ENCODE assay signal across 19 cellular contexts in genomic region chr3:56858331-56858730, GRCh38. TPM values are rescaled to one million over a fixed set of nuclear protein-coding genes. Genes with fewer than 3 reads are reported as not detected.
DNase-seq lines count a peak whose midpoint lies in the region; ATAC-seq lines count a peak whose summit lies in the region.
"Had no signal": no experiment of that assay in that cellular context is flagged by ENCODE, and none has a peak within 500 bp of the region (broad histone marks: within the 10 kb centered on the region; RNA-seq: fewer than 3 reads in every experiment).

No MANE protein-coding gene starts in this region.

- no peak for ATAC-seq in stimulated activated naive CD8-positive, alpha-beta T cell treated with anti-CD3 and anti-CD28 coated beads, Interleukin-15, Interleukin-2, amounts not matched to agents 100 U/mL and 50 U/mL, for 24 hours
- no peak for ATAC-seq in GM19328 (IDR thresholded peaks at IDR 0.05; ENCODE audit: unreplicated experiment)
- ATAC-seq: sciatic nerve had no signal

- H3K27ac Mint-ChIP-seq in stimulated activated naive CD8-positive, alpha-beta T cell treated with anti-CD3 and anti-CD28 coated beads, Interleukin-15, Interleukin-2, amounts not matched to agents 100 ng/mL and 50 ng/mL, for 24 hours = peak overlapping the region; percentile 66
- H3K27ac Mint-ChIP-seq: activated B cell treated with CpG ODN at 0.5 μM for 24 hours had no signal

- peak overlapping the region; percentile 29 for H3K27ac ChIP-seq in effector memory CD4-positive, alpha-beta T cell (ENCODE audit: insufficient read depth, low read length, poor library complexity, severe bottlenecking)
- H3K27ac ChIP-seq in thymus (ENCODE audit: low read depth) = peak overlapping the region; percentile 86
- H3K27ac ChIP-seq: suprapubic skin had no signal

- no peak overlapping the region for H3K4me3 Mint-ChIP-seq in stimulated activated naive CD8-positive, alpha-beta T cell treated with anti-CD3 and anti-CD28 coated beads, Interleukin-15, Interleukin-2, amounts not matched to agents 100 ng/mL and 50 ng/mL, for 24 hours
- H3K4me3 Mint-ChIP-seq: activated B cell treated with CpG ODN at 0.5 μM for 24 hours had no signal

- H3K4me1 Mint-ChIP-seq in stimulated activated naive CD8-positive, alpha-beta T cell treated with anti-CD3 and anti-CD28 coated beads, Interleukin-15, Interleukin-2, amounts not matched to agents 100 ng/mL and 50 ng/mL, for 24 hours (ENCODE audit: low read depth) = peaks cover 87% of the 10 kb centered on the region

- H3K27me3 ChIP-seq in effector memory CD4-positive, alpha-beta T cell (replicated peaks; ENCODE audit: control insufficient read depth, insufficient read depth, low read length, poor library complexity, severe bottlenecking) = no peaks in the 10 kb centered on the region
- no peaks in the 10 kb centered on the region for H3K27me3 ChIP-seq in thymus (ENCODE audit: control insufficient read depth, insufficient read depth)
- H3K27me3 ChIP-seq: suprapubic skin had no signal

- no peaks in the 10 kb centered on the region for H3K27me3 Mint-ChIP-seq in stimulated activated naive CD8-positive, alpha-beta T cell treated with anti-CD3 and anti-CD28 coated beads, Interleukin-15, Interleukin-2, amounts not matched to agents 100 ng/mL and 50 ng/mL, for 24 hours
- H3K27me3 Mint-ChIP-seq: activated B cell treated with CpG ODN at 0.5 μM for 24 hours had no signal

- H3K9me3 ChIP-seq in effector memory CD4-positive, alpha-beta T cell (ENCODE audit: control insufficient read depth, low read length) = no peaks in the 10 kb centered on the region
- no peaks in the 10 kb centered on the region for H3K9me3 ChIP-seq in thymus (ENCODE audit: control insufficient read depth)
- H3K9me3 ChIP-seq: suprapubic skin had no signal

- peaks cover 2% of the 10 kb centered on the region for H3K36me3 ChIP-seq in effector memory CD4-positive, alpha-beta T cell (ENCODE audit: control insufficient read depth, insufficient read depth, low read length)
- H3K36me3 ChIP-seq in thymus (ENCODE audit: control insufficient read depth, insufficient read depth) = no peaks in the 10 kb centered on the region
- H3K36me3 ChIP-seq: suprapubic skin had no signal

- in situ Hi-C loops in SK-MEL-5 (cut with HindIII; ENCODE audit: low pct_unique_long_range_greater_than_20kb, low sequenced_read_pairs) = no loop called here

- DNase-seq in stimulated activated naive CD8-positive, alpha-beta T cell treated with anti-CD3 and anti-CD28 coated beads, Interleukin-15, Interleukin-2, amounts not matched to agents 100 U/mL and 50 U/mL, for 24 hours = no peak
- DNase-seq in SK-MEL-5 (ENCODE audit: low read depth, low spot score) = peak; percentile 77
- no peak for DNase-seq in effector memory CD4-positive, alpha-beta T cell
- no peak for DNase-seq in stimulated activated CD4-positive, alpha-beta T cell treated with anti-CD3 and anti-CD28 coated beads, Interleukin-12 subunit alpha, Interleukin-12 subunit beta, amount 100 ng/mL, for 4 hours
- no peak for DNase-seq in C1 segment of cervical spinal cord (lab: John Stamatoyannopoulos, UW)
- DNase-seq: activated B cell treated with CpG ODN at 0.5 μM for 24 hours; activated CD8-positive, alpha-beta memory T cell treated with anti-CD3 and anti-CD28 coated beads, Interleukin-2, amount 50 U/mL, for 4 hours; DMS153; effector CD8-positive, alpha-beta T cell; hypothalamus; kidney glomerular epithelial cell; NCI-H1092; NCI-H774; occipital lobe had no signal

- H3K36me3 Mint-ChIP-seq in stimulated activated naive CD8-positive, alpha-beta T cell treated with anti-CD3 and anti-CD28 coated beads, Interleukin-15, Interleukin-2, amounts not matched to agents 100 ng/mL and 50 ng/mL, for 24 hours (ENCODE audit: low read depth) = peaks cover 4% of the 10 kb centered on the region

- H3K4me1 ChIP-seq in effector memory CD4-positive, alpha-beta T cell (ENCODE audit: control insufficient read depth, insufficient read depth, low read length, poor library complexity, severe bottlenecking) = peaks cover 34% of the 10 kb centered on the region
- peaks cover 23% of the 10 kb centered on the region for H3K4me1 ChIP-seq in thymus (ENCODE audit: control insufficient read depth, insufficient read depth, low read length)

- WGBS in thymus = 10% methylated on average over 1 of the region's 1 CpG

- H3K9me3 Mint-ChIP-seq in stimulated activated naive CD8-positive, alpha-beta T cell treated with anti-CD3 and anti-CD28 coated beads, Interleukin-15, Interleukin-2, amounts not matched to agents 100 ng/mL and 50 ng/mL, for 24 hours = no peaks in the 10 kb centered on the region
- H3K9me3 Mint-ChIP-seq: activated B cell treated with CpG ODN at 0.5 μM for 24 hours had no signal

- no peak overlapping the region for H3K4me3 ChIP-seq in effector memory CD4-positive, alpha-beta T cell (ENCODE audit: insufficient read depth, low read depth, low read length, poor library complexity, severe bottlenecking)
- H3K4me3 ChIP-seq in thymus (ENCODE audit: low read length) = no peak overlapping the region
- H3K4me3 ChIP-seq: suprapubic skin had no signal

RNA-seq across cellular contexts. Expression of gene ARHGEF3, which starts 56.6 kb away (rescaled TPM):
- total RNA-seq in SK-MEL-5 (2014; rRNA removed; shearing (Covaris generic)) = 9.5 and 10.9 TPM in 2 replicates
- polyA plus RNA-seq in SK-MEL-5 (2015; cell fraction: cytosol; rRNA removed) = 11.9 TPM in 2 replicates
- 7.6 and 18.4 TPM in 2 replicates for polyA plus RNA-seq in SK-MEL-5 (2015; cell fraction: nucleus; rRNA removed)
- 31.5 TPM for polyA plus RNA-seq in thymus
